Comparison of ENCODE assay signal across 10 cellular contexts in genomic region chr1:156640842-156641706, GRCh38. TPM values are rescaled to one million over a fixed set of nuclear protein-coding genes. Genes with fewer than 3 reads are reported as not detected.
DNase-seq lines count a peak whose midpoint lies in the region; ATAC-seq and TF ChIP-seq lines count a peak whose summit lies in the region.
"Had no signal": no experiment of that assay in that cellular context is flagged by ENCODE, and none has a peak within 500 bp of the region (broad histone marks: within the 10 kb centered on the region; RNA-seq: fewer than 3 reads in every experiment).

No MANE protein-coding gene starts in this region.

- H4K20me1 ChIP-seq in GM23338 (replicated peaks; ENCODE audit: insufficient read depth) = peaks cover under 1% of the 10 kb centered on the region; the same call in 1 of the 2 replicates

- peaks cover 12% of the 10 kb centered on the region; the same call in 1 of the 2 replicates for H3F3A ChIP-seq in GM23338 (replicated peaks; ENCODE audit: low read depth)

- H3K27ac Mint-ChIP-seq in GM23338 (no peak overlapping the region), WTC11 (no peak overlapping the region)
- H3K27ac Mint-ChIP-seq: HFFc6 had no signal

- no peak overlapping the region for H3K9ac ChIP-seq in rectal smooth muscle tissue (ENCODE audit: low read length)

- CTCF ChIA-PET in WTC11 (lab: Charles Lee) = interaction anchor here (0.6 to 12.1 kb wide), 16 partner anchors 10 to 255 kb away, joined by 3 to 180 read pairs (median 6); partner anchors contain the start of genes HAPLN2 and NES

- H2AFZ ChIP-seq in GM23338 = peak overlapping the region; percentile 91

- peaks cover 38% of the 10 kb centered on the region for H3K4me1 Mint-ChIP-seq in GM23338
- peaks cover 30% of the 10 kb centered on the region for H3K4me1 Mint-ChIP-seq in WTC11

- no peaks in the 10 kb centered on the region for H3K9me2 ChIP-seq in GM23338 (ENCODE audit: insufficient read depth)

- no peaks in the 10 kb centered on the region for H3K79me2 ChIP-seq in GM23338 (replicated peaks; ENCODE audit: insufficient read depth)

- H3K36me3 ChIP-seq in GM23338 (ENCODE audit: insufficient read depth) = no peaks in the 10 kb centered on the region
- H3K36me3 ChIP-seq in rectal smooth muscle tissue (ENCODE audit: control insufficient read depth, insufficient read depth, low read length) = no peaks in the 10 kb centered on the region
- H3K36me3 ChIP-seq: neutrophil had no signal

- H3K36me3 Mint-ChIP-seq in GM23338 (ENCODE audit: low read depth) (no peaks in the 10 kb centered on the region; the same call in 2 of the 3 replicates), WTC11 (no peaks in the 10 kb centered on the region)

- H3K9me3 Mint-ChIP-seq in GM23338 (no peaks in the 10 kb centered on the region), WTC11 (no peaks in the 10 kb centered on the region)
- H3K9me3 Mint-ChIP-seq: HFFc6 had no signal

- H3K4me3 ChIP-seq in GM23338 (peak overlapping the region; percentile 74), iPS-18c (ENCODE audit: insufficient read depth, low read depth, low read length) (peak overlapping the region; percentile 50), rectal smooth muscle tissue (ENCODE audit: low read length) (peak overlapping the region; percentile 13)

- no peak for DNase-seq in GM23338 (ENCODE audit: low spot score)
- DNase-seq in WTC11 (ENCODE audit: low spot score) = no peak
- DNase-seq in NCI-H510A treated with DMSO at 0.1 percent for 48 hours (lab: John Stamatoyannopoulos, UW) = no peak
- DNase-seq: HFFc6 had no signal

- no peak for TF ChIP-seq CTCF in GM23338 (conservative IDR thresholded peaks at IDR 0.05; ENCODE audit: low read depth in 2 of 2)
- no peak for TF ChIP-seq CTCF in WTC11 (IDR thresholded peaks at IDR 0.05)

- H3K4me1 ChIP-seq in GM23338 (ENCODE audit: insufficient read depth) = peaks cover 13% of the 10 kb centered on the region
- no peaks in the 10 kb centered on the region for H3K4me1 ChIP-seq in rectal smooth muscle tissue (ENCODE audit: control insufficient read depth, insufficient read depth, low read length)

- no peak for ATAC-seq in GM23338
- ATAC-seq in WTC11 = no peak
- no peak for ATAC-seq in HG03139 (IDR thresholded peaks at IDR 0.05; ENCODE audit: unreplicated experiment)
- no peak for ATAC-seq in HG03095 (IDR thresholded peaks at IDR 0.05; ENCODE audit: unreplicated experiment)

- peak overlapping the region; percentile 72 for H3K4me3 Mint-ChIP-seq in GM23338
- peak overlapping the region; percentile 70 for H3K4me3 Mint-ChIP-seq in WTC11
- H3K4me3 Mint-ChIP-seq: HFFc6 had no signal

- POLR2A ChIA-PET in WTC11 (lab: Charles Lee) = interaction anchor here (1.0 to 2.7 kb wide), 3 partner anchors 20 to 49 kb away, joined by 3 to 7 read pairs (median 4); no protein-coding TSS in a partner anchor

- H3K27me3 Mint-ChIP-seq in GM23338 (ENCODE audit: insufficient read depth, low read depth, poor library complexity) = peaks cover 61% of the 10 kb centered on the region
- H3K27me3 Mint-ChIP-seq in WTC11 (ENCODE audit: low read depth) = peaks cover 92% of the 10 kb centered on the region

- H3K27me3 ChIP-seq in GM23338 (ENCODE audit: insufficient read depth) (peaks cover 91% of the 10 kb centered on the region), rectal smooth muscle tissue (ENCODE audit: control insufficient read depth, insufficient read depth, low read length) (peaks cover 31% of the 10 kb centered on the region)

- peak overlapping the region; percentile 95 for H3K4me2 ChIP-seq in GM23338

- H3K9me3 ChIP-seq in iPS-18c (ENCODE audit: control insufficient read depth, insufficient read depth, low read length) = no peaks in the 10 kb centered on the region
- H3K9me3 ChIP-seq: neutrophil had no signal

- H3K27ac ChIP-seq in GM23338 (ENCODE audit: low read depth) (no peak overlapping the region), rectal smooth muscle tissue (ENCODE audit: low read depth, low read length) (no peak overlapping the region)
- H3K27ac ChIP-seq: neutrophil had no signal

TF ChIP-seq in GM23338, 12 proteins besides CTCF, POLR2A, EP300 and RAD21 (continues in another document):
- TF ChIP-seq NANOG (IDR thresholded peaks at IDR 0.05; ENCODE audit: borderline replicate concordance) = no peak
- TF ChIP-seq POLR2AphosphoS5 (IDR thresholded peaks at IDR 0.05; ENCODE audit: low read depth) = no peak
- peak; percentile 62 for TF ChIP-seq EZH2 (IDR thresholded peaks at IDR 0.05; ENCODE audit: low read depth, unreplicated experiment)
- TF ChIP-seq CREB1 (CRISPR knock-in tag; IDR thresholded peaks at IDR 0.05; ENCODE audit: low read depth) = no peak

TF ChIP-seq in WTC11, 78 proteins besides CTCF, POLR2A, EP300 and RAD21:
- TF ChIP-seq MXD4 (CRISPR knock-in tag; IDR thresholded peaks at IDR 0.05; ENCODE audit: borderline replicate concordance) (no peak), ZNF263 (CRISPR knock-in tag; IDR thresholded peaks at IDR 0.05; ENCODE audit: low read depth) (peak; percentile 78; the same call in 1 of the 2 replicates)

RNA-seq across cellular contexts. Expression of gene BCAN, which starts 0.8 kb away (rescaled TPM):
- 5.5 and 8.0 TPM in 2 replicates for total RNA-seq in GM23338 (2014; rRNA removed; shearing (Covaris generic))
- 2.3 and 3.6 TPM in 2 replicates for polyA plus RNA-seq in GM23338 (2016; fragmentation: Nextera tagmentation; extraction: Ambion mirVana)
- 2.5 to 3.7 TPM (median 3.6 TPM) in 3 replicates for total RNA-seq in WTC11 (2021)
- total RNA-seq: HFFc6; T-helper 1 cell treated with Interleukin-12 subunit alpha and Interleukin-12 subunit beta and Interleukin-4 antibody, amounts not matched to agents 30 ng/mL and 1 ng/mL, for 36 hours had no signal

RNA-seq across cellular contexts. Expression of gene HAPLN2, which starts 21.9 kb away (rescaled TPM):
- not detected in 2 replicates for total RNA-seq in GM23338 (2014; rRNA removed; shearing (Covaris generic))
- polyA plus RNA-seq in GM23338 (2016; fragmentation: Nextera tagmentation; extraction: Ambion mirVana) = 0.53 TPM in 1 of 2 replicates, not detected in the other
- 1.1 to 1.3 TPM (median 1.2 TPM) in 3 replicates for total RNA-seq in WTC11 (2021)
- total RNA-seq: HFFc6; T-helper 1 cell treated with Interleukin-12 subunit alpha and Interleukin-12 subunit beta and Interleukin-4 antibody, amounts not matched to agents 30 ng/mL and 1 ng/mL, for 36 hours had no signal

RNA-seq across cellular contexts. Expression of gene NES, which starts 36.1 kb away (rescaled TPM):
- total RNA-seq in GM23338 (2014; rRNA removed; shearing (Covaris generic)) = 85.3 and 95.9 TPM in 2 replicates
- 25.0 and 27.5 TPM in 2 replicates for polyA plus RNA-seq in GM23338 (2016; fragmentation: Nextera tagmentation; extraction: Ambion mirVana)
- total RNA-seq in WTC11 (2021) = 103 to 127 TPM (median 104 TPM) in 3 replicates

RNA-seq across cellular contexts. Expression of gene GPATCH4, which starts 39.8 kb away (rescaled TPM):
- 58.9 and 95.7 TPM in 2 replicates for total RNA-seq in GM23338 (2014; rRNA removed; shearing (Covaris generic))
- polyA plus RNA-seq in GM23338 (2016; fragmentation: Nextera tagmentation; extraction: Ambion mirVana) = 174 and 187 TPM in 2 replicates
- total RNA-seq in WTC11 (2021) = 37.1 to 50.1 TPM (median 38.2 TPM) in 3 replicates

RNA-seq across cellular contexts. Expression of gene NAXE, which starts 49.5 kb away (rescaled TPM):
- total RNA-seq in GM23338 (2014; rRNA removed; shearing (Covaris generic)) = 62.6 and 87.5 TPM in 2 replicates
- polyA plus RNA-seq in GM23338 (2016; fragmentation: Nextera tagmentation; extraction: Ambion mirVana) = 82.1 and 83.1 TPM in 2 replicates
- total RNA-seq in WTC11 (2021) = 81.6 to 98.1 TPM (median 92.8 TPM) in 3 replicates

Comparison
In these comparisons a context has a peak if more than half of its experiments do, and no peak if none do; other contexts are left out.
1. H3K4me3 ChIP-seq: peak in every context shown above with its lines; median percentile 74 in GM23338; 50 in iPS-18c; 13 in rectal smooth muscle tissue.